Comparison of ENCODE assay signal across 9 cellular contexts in genomic region chr9:89428901-89429890, GRCh38.
DNase-seq lines count a peak whose midpoint lies in the region; ATAC-seq and TF ChIP-seq lines count a peak whose summit lies in the region.
"Had no signal": no experiment of that assay in that cellular context is flagged by ENCODE, and none has a peak within 500 bp of the region (broad histone marks: within the 10 kb centered on the region; RNA-seq: fewer than 3 reads in every experiment).

No MANE protein-coding gene starts in this region.

- WGBS in endodermal cell (ENCODE audit: insufficient coverage in 1 of 2, insufficient read length in 1 of 2), 2 experiments: 91 to 95% methylated on average over 17 to 25 of the region's 25 CpGs

- H3K4me1 Mint-ChIP-seq in endodermal cell: peaks cover 8% of the 10 kb centered on the region

- H3K27ac Mint-ChIP-seq in endodermal cell: peak overlapping the region; percentile 68

- H3K27ac ChIP-seq in HL-60 (replicated peaks) (no peak overlapping the region), VCaP (no peak overlapping the region), endodermal cell (ENCODE audit: low read depth, low read length) (no peak overlapping the region)

- no peak overlapping the region for H3K9ac ChIP-seq in endodermal cell (ENCODE audit: extremely low read depth, low read length, poor library complexity, severe bottlenecking)

- H3K27me3 Mint-ChIP-seq in endodermal cell (ENCODE audit: insufficient read depth): no peaks in the 10 kb centered on the region

- no peaks in the 10 kb centered on the region for H3K36me3 ChIP-seq in endodermal cell (ENCODE audit: control insufficient read depth, insufficient read depth, low read length)

- TF ChIP-seq CTCF in HL-60 (IDR thresholded peaks at IDR 0.05; ENCODE audit: insufficient read depth, low read length): peak; percentile 10
- TF ChIP-seq CTCF in VCaP (conservative IDR thresholded peaks at IDR 0.05): 0 out of 2 replicates have a peak, but pooled peaks have one; percentile 10
- TF ChIP-seq CTCF in endodermal cell (conservative IDR thresholded peaks at IDR 0.05): peak; percentile 83

- DNase-seq in HL-60 (ENCODE audit: low read depth in 1 of 2, low spot score in 1 of 2) (no peak), endodermal cell (peak; percentile 92), AG08395 (ENCODE audit: low spot score) (no peak)
- DNase-seq in stimulated activated CD8-positive, alpha-beta memory T cell treated with anti-CD3 and anti-CD28 coated beads, Interleukin-4, amount 100 ng/mL, for 48 hours: peak; percentile 70
- DNase-seq: NCI-H2029 had no signal

- ATAC-seq in GM19023 (IDR thresholded peaks at IDR 0.05; ENCODE audit: unreplicated experiment) (no peak), HG02938 (IDR thresholded peaks at IDR 0.05; ENCODE audit: unreplicated experiment) (no peak), HG03469 (IDR thresholded peaks at IDR 0.05; ENCODE audit: unreplicated experiment) (no peak)

- peaks cover 3% of the 10 kb centered on the region for H3K9me3 Mint-ChIP-seq in endodermal cell

- H3K4me3 ChIP-seq in HL-60 (replicated peaks; ENCODE audit: insufficient read depth, low read length): no peak overlapping the region
- H3K4me3 ChIP-seq in endodermal cell (ENCODE audit: low read length): no peak overlapping the region

- no peak overlapping the region for H3K4me3 Mint-ChIP-seq in endodermal cell

- H3K27me3 ChIP-seq in HL-60 (ENCODE audit: insufficient read depth, poor library complexity, severe bottlenecking): no peaks in the 10 kb centered on the region
- no peaks in the 10 kb centered on the region for H3K27me3 ChIP-seq in endodermal cell (ENCODE audit: control insufficient read depth, insufficient read depth, low read length, poor library complexity, severe bottlenecking)

- H3K9me3 ChIP-seq in endodermal cell (ENCODE audit: control insufficient read depth, low read length): no peaks in the 10 kb centered on the region

- H3K4me1 ChIP-seq in endodermal cell (ENCODE audit: control insufficient read depth, insufficient read depth, low read length): no peaks in the 10 kb centered on the region

- H3K36me3 Mint-ChIP-seq in endodermal cell (ENCODE audit: low read depth): peaks cover 8% of the 10 kb centered on the region

Comparison
In these comparisons a context has a peak if more than half of its experiments do, and no peak if none do; other contexts are left out.
1. DNase-seq: peak in endodermal cell (single experiment) and stimulated activated CD8-positive, alpha-beta memory T cell treated with anti-CD3 and anti-CD28 coated beads, Interleukin-4, amount 100 ng/mL, for 48 hours (single experiment); none in HL-60 (0 of 2) and AG08395 (single experiment).
2. CTCF ChIP-seq: peak in every context shown above with its lines; median percentile 83 in endodermal cell; 10 in HL-60; 10 in VCaP.